In genomic region chr19:39372941-39373340, GRCh38 we compare ENCODE assay signal across 10 cellular contexts.
DNase-seq lines count a peak whose midpoint lies in the region; ATAC-seq and TF ChIP-seq lines count a peak whose summit lies in the region.
"Had no signal": no experiment of that assay in that cellular context is flagged by ENCODE, and none has a peak within 500 bp of the region (broad histone marks: within the 10 kb centered on the region; RNA-seq: fewer than 3 reads in every experiment).

No MANE protein-coding gene starts in this region.

- no peak overlapping the region for H3K4me3 Mint-ChIP-seq in stimulated activated effector memory CD8-positive, alpha-beta T cell treated with anti-CD3 and anti-CD28 coated beads, Interleukin-12 subunit alpha, Interleukin-12 subunit beta, amount 100 ng/mL, for 72 hours
- H3K4me3 Mint-ChIP-seq: dendritic cell treated with granulocyte-macrophage colony-stimulating factor and Interleukin-4, amounts not matched to agents 40 ng/mL and 50 ng/mL, for 4 days had no signal

- no peak overlapping the region for H3K4me3 ChIP-seq in cardiac fibroblast (replicated peaks in 1 of 2; ENCODE audit: low read depth in 2 of 2, low read length in 2 of 2)

- no peaks in the 10 kb centered on the region for H3K9me3 Mint-ChIP-seq in stimulated activated effector memory CD8-positive, alpha-beta T cell treated with anti-CD3 and anti-CD28 coated beads, Interleukin-12 subunit alpha, Interleukin-12 subunit beta, amount 100 ng/mL, for 72 hours
- H3K9me3 Mint-ChIP-seq: dendritic cell treated with granulocyte-macrophage colony-stimulating factor and Interleukin-4, amounts not matched to agents 40 ng/mL and 50 ng/mL, for 4 days had no signal

- H3K27ac Mint-ChIP-seq in stimulated activated effector memory CD8-positive, alpha-beta T cell treated with anti-CD3 and anti-CD28 coated beads, Interleukin-12 subunit alpha, Interleukin-12 subunit beta, amount 100 ng/mL, for 72 hours: peak overlapping the region; percentile 0
- H3K27ac Mint-ChIP-seq: dendritic cell treated with granulocyte-macrophage colony-stimulating factor and Interleukin-4, amounts not matched to agents 40 ng/mL and 50 ng/mL, for 4 days had no signal

- DNase-seq in EH (ENCODE audit: low read depth): peak; percentile 69
- DNase-seq in cardiac fibroblast (ENCODE audit: low read depth in 2 of 2): peak; percentile 34 to 72
- peak; percentile 43 for DNase-seq in iris pigment epithelial cell (ENCODE audit: low read depth)
- no peak for DNase-seq in stimulated activated effector memory CD8-positive, alpha-beta T cell treated with anti-CD3 and anti-CD28 coated beads, Interleukin-12 subunit alpha, Interleukin-12 subunit beta, amount 100 ng/mL, for 72 hours (ENCODE audit: low spot score in 2 of 2)
- no peak for DNase-seq in NAMALWA (ENCODE audit: low spot score)
- no peak for DNase-seq in stimulated activated naive CD4-positive, alpha-beta T cell treated with Interleukin-2 at 50 U/mL for 16 hours (lab: John Stamatoyannopoulos, UW)
- no peak for DNase-seq in SW480 (ENCODE audit: low spot score)
- DNase-seq: NCI-H524 treated with DMSO at 0.1 percent for 48 hours had no signal

- no peak for ATAC-seq in stimulated activated effector memory CD8-positive, alpha-beta T cell treated with anti-CD3 and anti-CD28 coated beads, Interleukin-12 subunit alpha, Interleukin-12 subunit beta, amount 100 ng/mL, for 72 hours
- ATAC-seq in GM19351 (IDR thresholded peaks at IDR 0.05; ENCODE audit: unreplicated experiment): no peak

- no peak for TF ChIP-seq CTCF in cardiac fibroblast (IDR thresholded peaks at IDR 0.05; ENCODE audit: low read depth, low read length)

- peaks cover 6% of the 10 kb centered on the region for H3K4me1 Mint-ChIP-seq in stimulated activated effector memory CD8-positive, alpha-beta T cell treated with anti-CD3 and anti-CD28 coated beads, Interleukin-12 subunit alpha, Interleukin-12 subunit beta, amount 100 ng/mL, for 72 hours

- H3K36me3 Mint-ChIP-seq in stimulated activated effector memory CD8-positive, alpha-beta T cell treated with anti-CD3 and anti-CD28 coated beads, Interleukin-12 subunit alpha, Interleukin-12 subunit beta, amount 100 ng/mL, for 72 hours: peaks cover 65% of the 10 kb centered on the region

Comparison
In these comparisons a context has a peak if more than half of its experiments do, and no peak if none do; other contexts are left out.
1. DNase-seq: peak in EH (single experiment), cardiac fibroblast (2 of 2) and iris pigment epithelial cell (single experiment); none in stimulated activated effector memory CD8-positive, alpha-beta T cell treated with anti-CD3 and anti-CD28 coated beads, Interleukin-12 subunit alpha, Interleukin-12 subunit beta, amount 100 ng/mL, for 72 hours (0 of 2), NAMALWA (single experiment), stimulated activated naive CD4-positive, alpha-beta T cell treated with Interleukin-2 at 50 U/mL for 16 hours (single experiment) and SW480 (single experiment).